ENCODE assay signal across 1 cellular context in genomic region chr10:70363292-70363691, GRCh38.
TF ChIP-seq lines count a peak whose summit lies in the region.

No MANE protein-coding gene starts in this region.

TF ChIP-seq in SK-N-SH, 30 proteins besides CTCF, POLR2A, EP300 and RAD21 (continued from another document):
- TF ChIP-seq ZBTB33 (IDR thresholded peaks at IDR 0.05; ENCODE audit: borderline replicate concordance, low read depth) (no peak), NRF1 (IDR thresholded peaks at IDR 0.05; ENCODE audit: low read depth, low read length) (no peak), USF1 (IDR thresholded peaks at IDR 0.05; ENCODE audit: borderline replicate concordance, low read depth) (no peak), POLR2AphosphoS5 (IDR thresholded peaks at IDR 0.05; ENCODE audit: low read depth, low read length) (no peak), REST (IDR thresholded peaks at IDR 0.05; ENCODE audit: low read depth, low read length) (no peak), SMC3 (IDR thresholded peaks at IDR 0.05; ENCODE audit: low read depth, low read length) (no peak), TAF1 (IDR thresholded peaks at IDR 0.05; ENCODE audit: borderline replicate concordance, low read depth, low read length) (no peak), ELF1 (IDR thresholded peaks at IDR 0.05) (no peak), GATA2 (CRISPR knock-in tag; IDR thresholded peaks at IDR 0.05) (no peak), EZH2phosphoT487 (IDR thresholded peaks at IDR 0.05; ENCODE audit: borderline replicate concordance, low read depth) (no peak), FOXM1 (IDR thresholded peaks at IDR 0.05; ENCODE audit: low read depth) (no peak), GABPA (IDR thresholded peaks at IDR 0.05; ENCODE audit: low read depth) (no peak), TEAD4 (IDR thresholded peaks at IDR 0.05; ENCODE audit: borderline replicate concordance, insufficient read depth) (no peak), USF2 (IDR thresholded peaks at IDR 0.05; ENCODE audit: borderline replicate concordance, low read depth, low read length) (no peak), MAX (IDR thresholded peaks at IDR 0.05; ENCODE audit: low read depth) (no peak), FOXJ3 (CRISPR knock-in tag; IDR thresholded peaks at IDR 0.05) (no peak), RCOR1 (IDR thresholded peaks at IDR 0.05; ENCODE audit: low read length) (no peak), YY1 (IDR thresholded peaks at IDR 0.05; ENCODE audit: low read depth) (no peak)
